In the genomic region with DNA sequence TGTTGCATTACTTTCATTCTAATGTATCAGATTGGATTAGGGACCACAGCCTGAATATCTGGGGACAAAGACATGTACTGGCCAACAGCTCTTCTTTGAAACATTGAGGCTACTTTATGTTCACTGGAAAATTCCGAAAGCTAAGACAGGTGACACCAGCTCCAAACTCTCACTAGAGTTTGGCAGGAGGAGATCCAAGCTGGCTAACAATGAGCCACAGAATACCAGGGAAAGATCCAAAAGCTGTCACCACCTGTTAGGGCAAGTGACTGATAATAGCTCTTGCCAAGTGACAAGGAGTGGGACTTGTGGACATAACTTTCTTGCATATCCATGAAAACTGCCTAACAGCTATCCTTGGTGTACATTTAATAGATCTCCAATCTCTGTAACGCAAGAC, we compare ENCODE assay signal across 28 cellular contexts.
"Had no signal": no experiment of that assay in that cellular context is flagged by ENCODE, and none has a peak within 500 bp of the region (broad histone marks: within the 10 kb centered on the region; RNA-seq: fewer than 3 reads in every experiment).

No MANE protein-coding gene starts in this region.

- H3K4me3 Mint-ChIP-seq: activated CD4-positive, alpha-beta memory T cell treated with anti-CD3 and anti-CD28 coated beads for 36 hours; activated CD4-positive, alpha-beta T cell treated with anti-CD3 and anti-CD28 coated beads, Interleukin-2, amount 10 ng/mL, durations not matched to agents 24 days and 14 days; activated naive CD4-positive, alpha-beta T cell treated with anti-CD3 and anti-CD28 coated beads, Interleukin-2, amount 10 ng/mL, durations not matched to agents 7 days and 5 days; activated naive CD8-positive, alpha-beta T cell treated with anti-CD3 and anti-CD28 coated beads, Interleukin-2, amount 10 ng/mL, durations not matched to agents 7 days and 5 days; brain; central memory CD8-positive, alpha-beta T cell; stimulated activated naive B cell treated with anti-CD40 and anti-IgM and Interleukin-4, amounts not matched to agents 10 μg/mL and 1 μg/mL and 100 μg/mL, for 72 hours had no signal

- H3K4me1 ChIP-seq: colonic mucosa had no signal

- H3K4me3 ChIP-seq: ascending aorta, colonic mucosa, dorsolateral prefrontal cortex, lung, mucosa of descending colon, ovary, sigmoid colon, smooth muscle cell, stomach, thyroid gland, upper lobe of right lung had no signal

- H3K27ac ChIP-seq: colonic mucosa, dorsolateral prefrontal cortex, stomach, thyroid gland, upper lobe of right lung had no signal

- H3K27me3 Mint-ChIP-seq: activated CD4-positive, alpha-beta T cell treated with anti-CD3 and anti-CD28 coated beads, Interleukin-2, amount 10 ng/mL, durations not matched to agents 24 days and 14 days; brain; progenitor cell of endocrine pancreas had no signal

- H3K9me3 Mint-ChIP-seq: activated CD4-positive, alpha-beta memory T cell treated with anti-CD3 and anti-CD28 coated beads for 36 hours; activated naive CD4-positive, alpha-beta T cell treated with anti-CD3 and anti-CD28 coated beads, Interleukin-2, amount 10 ng/mL, durations not matched to agents 7 days and 5 days; stimulated activated naive B cell treated with anti-CD40 and anti-IgM and Interleukin-4, amounts not matched to agents 10 μg/mL and 1 μg/mL and 100 μg/mL, for 72 hours had no signal

- ATAC-seq: left lobe of liver; mucosa of descending colon; stimulated activated naive B cell treated with anti-CD40 and anti-IgM and Interleukin-4, amounts not matched to agents 10 μg/mL and 1 μg/mL and 100 μg/mL, for 72 hours; upper lobe of right lung had no signal

- H3K36me3 ChIP-seq: ascending aorta, colonic mucosa, ovary, sigmoid colon, stomach, thyroid gland, upper lobe of right lung had no signal

- H3K27ac Mint-ChIP-seq: activated CD4-positive, alpha-beta memory T cell treated with anti-CD3 and anti-CD28 coated beads for 36 hours; activated CD4-positive, alpha-beta T cell treated with anti-CD3 and anti-CD28 coated beads, Interleukin-2, amount 10 ng/mL, durations not matched to agents 24 days and 14 days; activated naive CD4-positive, alpha-beta T cell treated with anti-CD3 and anti-CD28 coated beads, Interleukin-2, amount 10 ng/mL, durations not matched to agents 7 days and 5 days; activated naive CD8-positive, alpha-beta T cell treated with anti-CD3 and anti-CD28 coated beads, Interleukin-2, amount 10 ng/mL, durations not matched to agents 7 days and 5 days; progenitor cell of endocrine pancreas; stimulated activated naive B cell treated with anti-CD40 and anti-IgM and Interleukin-4, amounts not matched to agents 10 μg/mL and 1 μg/mL and 100 μg/mL, for 72 hours had no signal

- H3K4me1 Mint-ChIP-seq: central memory CD8-positive, alpha-beta T cell; stimulated activated naive B cell treated with anti-CD40 and anti-IgM and Interleukin-4, amounts not matched to agents 10 μg/mL and 1 μg/mL and 100 μg/mL, for 72 hours had no signal

- H3K9me3 ChIP-seq: ascending aorta, colonic mucosa, mucosa of descending colon, ovary, sigmoid colon, stomach, thyroid gland, upper lobe of right lung had no signal

- H3K36me3 Mint-ChIP-seq: activated CD4-positive, alpha-beta memory T cell treated with anti-CD3 and anti-CD28 coated beads for 36 hours; activated naive CD4-positive, alpha-beta T cell treated with anti-CD3 and anti-CD28 coated beads, Interleukin-2, amount 10 ng/mL, durations not matched to agents 7 days and 5 days; activated naive CD8-positive, alpha-beta T cell treated with anti-CD3 and anti-CD28 coated beads, Interleukin-2, amount 10 ng/mL, durations not matched to agents 7 days and 5 days; stimulated activated naive B cell treated with anti-CD40 and anti-IgM and Interleukin-4, amounts not matched to agents 10 μg/mL and 1 μg/mL and 100 μg/mL, for 72 hours had no signal

- H3K27me3 ChIP-seq: ascending aorta, colonic mucosa, dorsolateral prefrontal cortex, ovary, sigmoid colon, stomach, thyroid gland, upper lobe of right lung had no signal

- DNase-seq: activated CD4-positive, alpha-beta memory T cell treated with anti-CD3 and anti-CD28 coated beads for 36 hours; activated CD4-positive, alpha-beta T cell treated with anti-CD3 and anti-CD28 coated beads, Interleukin-2, amount 10 ng/mL, durations not matched to agents 24 days and 14 days; activated CD4-positive, CD25-positive, alpha-beta regulatory T cell treated with anti-CD3 and anti-CD28 coated beads, Interleukin-2, amount 50 U/mL, for 72 hours; activated CD8-positive, alpha-beta memory T cell treated with anti-CD3 and anti-CD28 coated beads, Interleukin-2, amount 50 U/mL, for 4 hours; activated gamma-delta T cell; activated naive CD4-positive, alpha-beta T cell treated with anti-CD3 and anti-CD28 coated beads, Interleukin-2, amount 10 ng/mL, durations not matched to agents 7 days and 5 days; activated naive CD8-positive, alpha-beta T cell treated with anti-CD3 and anti-CD28 coated beads, Interleukin-2, amount 10 ng/mL, durations not matched to agents 7 days and 5 days; activated T-cell treated with anti-CD3 and anti-CD28 coated beads, Interleukin-2, amount 50 U/mL, for 1 hour; colonic mucosa; dorsolateral prefrontal cortex; effector memory CD4-positive, alpha-beta T cell; mucosa of descending colon; ovary; retina; sigmoid colon; stimulated activated CD4-positive, alpha-beta T cell treated with anti-CD3 and anti-CD28 coated beads, Interleukin-1b, Interleukin-23, amount 100 ng/mL, for 48 hours; stimulated activated naive B cell treated with anti-CD40 and anti-IgM and Interleukin-4, amounts not matched to agents 10 μg/mL and 1 μg/mL and 100 μg/mL, for 72 hours; stomach; T-helper 2 cell; thyroid gland; upper lobe of right lung had no signal
